9 cellular contexts compared by ENCODE assay signal in genomic region chr11:32870676-32871075, GRCh38. TPM values are rescaled to one million over a fixed set of nuclear protein-coding genes. Genes with fewer than 3 reads are reported as not detected.
DNase-seq lines count a peak whose midpoint lies in the region; ATAC-seq and TF ChIP-seq lines count a peak whose summit lies in the region.
"Had no signal": no experiment of that assay in that cellular context is flagged by ENCODE, and none has a peak within 500 bp of the region (broad histone marks: within the 10 kb centered on the region; RNA-seq: fewer than 3 reads in every experiment).

No MANE protein-coding gene starts in this region.

- no peak for ATAC-seq in HG02885 (IDR thresholded peaks at IDR 0.05; ENCODE audit: poor library complexity, unreplicated experiment)
- ATAC-seq: body of pancreas had no signal

- no peak overlapping the region for H3K27ac ChIP-seq in tibial nerve
- H3K27ac ChIP-seq: body of pancreas had no signal

- H3K4me1 Mint-ChIP-seq in activated CD4-positive, alpha-beta T cell treated with anti-CD3 and anti-CD28 coated beads, Interleukin-2, amount 10 ng/mL, durations not matched to agents 24 days and 14 days, result no peaks in the 10 kb centered on the region

- no peak for TF ChIP-seq EP300 in tibial nerve (IDR thresholded peaks at IDR 0.05)

- H3K9me3 Mint-ChIP-seq in activated CD4-positive, alpha-beta T cell treated with anti-CD3 and anti-CD28 coated beads, Interleukin-2, amount 10 ng/mL, durations not matched to agents 24 days and 14 days, result no peaks in the 10 kb centered on the region

- no peak for TF ChIP-seq POLR2A in tibial nerve (IDR thresholded peaks at IDR 0.05)

- peak; percentile 35 for DNase-seq in COR-L47 (lab: John Stamatoyannopoulos, UW)
- peak; percentile 17 for DNase-seq in HT1080 (ENCODE audit: low read depth)
- peak; percentile 66 for DNase-seq in activated CD4-positive, alpha-beta T cell treated with anti-CD3 and anti-CD28 coated beads, Interleukin-2, amount 10 ng/mL, durations not matched to agents 24 days and 14 days
- DNase-seq in islet precursor cell, result peak; percentile 72
- no peak for DNase-seq in A172 (ENCODE audit: low spot score)
- DNase-seq in NOMO-1 treated with DMSO at 0.1 percent for 48 hours (lab: John Stamatoyannopoulos, UW; ENCODE audit: unreplicated experiment), result no peak
- no peak for DNase-seq in tibial nerve (ENCODE audit: low spot score in 2 of 2)

- intact Hi-C loops in activated CD4-positive, alpha-beta T cell treated with anti-CD3 and anti-CD28 coated beads, Interleukin-2, amount 10 ng/mL, durations not matched to agents 24 days and 14 days (cut with micrococcal nuclease), result no loop called here

- H3K4me3 ChIP-seq in tibial nerve, result no peak overlapping the region
- H3K4me3 ChIP-seq: body of pancreas had no signal

- H3K36me3 ChIP-seq in tibial nerve, result no peaks in the 10 kb centered on the region

- peaks cover 26% of the 10 kb centered on the region for H3K27me3 Mint-ChIP-seq in activated CD4-positive, alpha-beta T cell treated with anti-CD3 and anti-CD28 coated beads, Interleukin-2, amount 10 ng/mL, durations not matched to agents 24 days and 14 days

- H3K27me3 ChIP-seq in tibial nerve, result no peaks in the 10 kb centered on the region
- H3K27me3 ChIP-seq: body of pancreas had no signal

- H3K4me1 ChIP-seq in tibial nerve, result no peaks in the 10 kb centered on the region
- H3K4me1 ChIP-seq: body of pancreas had no signal

- WGBS in tibial nerve, 2 donors, result 50 to 69% methylated on average over 2 of the region's 2 CpGs

- H3K36me3 Mint-ChIP-seq in activated CD4-positive, alpha-beta T cell treated with anti-CD3 and anti-CD28 coated beads, Interleukin-2, amount 10 ng/mL, durations not matched to agents 24 days and 14 days (ENCODE audit: low read depth), result no peaks in the 10 kb centered on the region

- peak in 2 of 5 experiments; percentile 6 to 9 for TF ChIP-seq CTCF in tibial nerve (IDR thresholded peaks at IDR 0.05)

- no peak overlapping the region for H3K27ac Mint-ChIP-seq in activated CD4-positive, alpha-beta T cell treated with anti-CD3 and anti-CD28 coated beads, Interleukin-2, amount 10 ng/mL, durations not matched to agents 24 days and 14 days

- no peak overlapping the region for H3K4me3 Mint-ChIP-seq in activated CD4-positive, alpha-beta T cell treated with anti-CD3 and anti-CD28 coated beads, Interleukin-2, amount 10 ng/mL, durations not matched to agents 24 days and 14 days

- H3K9me3 ChIP-seq in tibial nerve, result no peaks in the 10 kb centered on the region
- H3K9me3 ChIP-seq: body of pancreas had no signal

RNA-seq across cellular contexts. Expression of gene QSER1, which starts 21.9 kb away (rescaled TPM):
- total RNA-seq in HT1080 (2014; rRNA removed; shearing (Covaris generic)), result 19.3 and 24.7 TPM in 2 replicates
- polyA plus RNA-seq in HT1080 (2015; cell fraction: cytosol; rRNA removed), result 15.0 and 22.2 TPM in 2 replicates
- 27.2 and 27.5 TPM in 2 replicates for polyA plus RNA-seq in HT1080 (2015; cell fraction: nucleus; rRNA removed)
- total RNA-seq in activated CD4-positive, alpha-beta T cell treated with anti-CD3 and anti-CD28 coated beads, Interleukin-2, amount 10 ng/mL, durations not matched to agents 24 days and 14 days, result 18.9 TPM in 2 replicates
- 24.8 and 25.8 TPM in 2 replicates for total RNA-seq in A172 (2014; rRNA removed; shearing (Covaris generic))
- 10 to 100 TPM; 35.1 to 45.4 (median 36.2) TPM for total RNA-seq in tibial nerve

RNA-seq across cellular contexts. Expression of gene PRRG4, which starts 40.9 kb away (rescaled TPM):
- total RNA-seq in HT1080 (2014; rRNA removed; shearing (Covaris generic)), result 0.33 and 0.35 TPM in 2 replicates
- polyA plus RNA-seq in HT1080 (2015; cell fraction: cytosol; rRNA removed), result 0.69 and 0.74 TPM in 2 replicates
- polyA plus RNA-seq in HT1080 (2015; cell fraction: nucleus; rRNA removed), result 0.19 and 0.42 TPM in 2 replicates
- total RNA-seq in activated CD4-positive, alpha-beta T cell treated with anti-CD3 and anti-CD28 coated beads, Interleukin-2, amount 10 ng/mL, durations not matched to agents 24 days and 14 days, result 0.56 and 0.85 TPM in 2 replicates
- 1.9 and 3.1 TPM in 2 replicates for total RNA-seq in A172 (2014; rRNA removed; shearing (Covaris generic))
- total RNA-seq in tibial nerve, result 10 to 100 TPM; 15.0 to 30.8 (median 28.3) TPM

Comparison
In these comparisons a context has a peak if more than half of its experiments do, and no peak if none do; other contexts are left out.
1. DNase-seq: peak in COR-L47 (single experiment), HT1080 (single experiment), activated CD4-positive, alpha-beta T cell treated with anti-CD3 and anti-CD28 coated beads, Interleukin-2, amount 10 ng/mL, durations not matched to agents 24 days and 14 days (single experiment) and islet precursor cell (single experiment); none in A172 (single experiment), NOMO-1 treated with DMSO at 0.1 percent for 48 hours (single experiment) and tibial nerve (0 of 2).